In the genomic region with DNA sequence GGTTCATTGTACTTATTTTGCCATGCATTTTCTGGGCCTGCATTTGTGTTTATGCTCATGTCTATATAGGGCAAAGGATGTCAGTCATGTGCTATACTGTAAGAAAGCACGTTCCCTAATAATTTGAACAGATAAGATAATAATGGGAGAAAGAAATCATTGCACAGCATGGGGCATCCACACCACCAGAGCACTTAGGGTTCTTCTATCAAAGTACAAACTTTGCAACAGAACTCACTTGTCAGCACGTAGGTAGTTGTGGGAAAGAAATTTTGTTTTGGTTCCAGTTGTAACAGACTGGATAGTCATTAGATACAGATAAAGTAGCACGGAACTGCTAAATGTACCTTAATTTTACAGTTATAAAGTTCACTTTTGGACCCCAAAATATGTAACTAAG, we compare ENCODE assay signal across 17 cellular contexts. TPM values are rescaled to one million over a fixed set of nuclear protein-coding genes. Genes with fewer than 3 reads are reported as not detected.
DNase-seq lines count a peak whose midpoint lies in the region; ATAC-seq and TF ChIP-seq lines count a peak whose summit lies in the region.
"Had no signal": no experiment of that assay in that cellular context is flagged by ENCODE, and none has a peak within 500 bp of the region (broad histone marks: within the 10 kb centered on the region; RNA-seq: fewer than 3 reads in every experiment).

No MANE protein-coding gene starts in this region.

- ATAC-seq in CD4-positive, CD25-positive, alpha-beta regulatory T cell (ENCODE audit: low read depth in 2 of 2) = no peak
- ATAC-seq in activated T-helper 17 cell treated with anti-CD3 and anti-CD28 coated beads, Interleukin-2, amount 50 U/mL, for 72 hours (replicated peaks) = no peak
- ATAC-seq in naive B cell (ENCODE audit: low read depth in 2 of 2) = no peak
- ATAC-seq: activated CD8-positive, alpha-beta memory T cell treated with anti-CD3 and anti-CD28 coated beads, Interleukin-2, amount 10 ng/mL, durations not matched to agents 7 days and 5 days had no signal

- H3K36me3 Mint-ChIP-seq in CD4-positive, CD25-positive, alpha-beta regulatory T cell = peaks cover 38% of the 10 kb centered on the region
- H3K36me3 Mint-ChIP-seq in activated T-helper 17 cell treated with anti-CD3 and anti-CD28 coated beads, Interleukin-2, amount 50 U/mL, for 72 hours (ENCODE audit: low read depth) = peaks cover 100% of the 10 kb centered on the region
- H3K36me3 Mint-ChIP-seq in naive B cell = peaks cover under 1 to 14% of the 10 kb centered on the region in 2 donors
- H3K36me3 Mint-ChIP-seq in chondrocyte (ENCODE audit: low read depth) = peaks cover 17% of the 10 kb centered on the region

- no peak for TF ChIP-seq POLR2A in prostate gland (IDR thresholded peaks at IDR 0.05)

- no peaks in the 10 kb centered on the region for H3K9me3 ChIP-seq in A673 (ENCODE audit: low read depth, low read length, poor library complexity, severe bottlenecking)
- H3K9me3 ChIP-seq in CD4-positive, CD25-positive, alpha-beta regulatory T cell (ENCODE audit: control insufficient read depth in 2 of 2, low read length in 2 of 2) = no peaks in the 10 kb centered on the region
- no peaks in the 10 kb centered on the region for H3K9me3 ChIP-seq in prostate gland
- H3K9me3 ChIP-seq: ascending aorta, pancreas had no signal

- peak overlapping the region; percentile 12 for H3K27ac ChIP-seq in A673 (ENCODE audit: low read depth, low read length, poor library complexity, severe bottlenecking)
- H3K27ac ChIP-seq in CD4-positive, CD25-positive, alpha-beta regulatory T cell (ENCODE audit: insufficient read depth, low read length, poor library complexity, severe bottlenecking) = no peak overlapping the region
- H3K27ac ChIP-seq in prostate gland = no peak overlapping the region
- H3K27ac ChIP-seq: ascending aorta, coronary artery, WERI-Rb-1 had no signal

- H3K4me1 ChIP-seq in A673 (ENCODE audit: insufficient read depth, low read length, poor library complexity, severe bottlenecking) = peaks cover 31% of the 10 kb centered on the region
- H3K4me1 ChIP-seq in CD4-positive, CD25-positive, alpha-beta regulatory T cell (ENCODE audit: control insufficient read depth, insufficient read depth, low read length, poor library complexity, severe bottlenecking) = peaks cover 60% of the 10 kb centered on the region
- H3K4me1 ChIP-seq in prostate gland (replicated peaks) = no peaks in the 10 kb centered on the region

- TF ChIP-seq CTCF in A673 (conservative IDR thresholded peaks at IDR 0.05; ENCODE audit: low read depth, low read length) = no peak
- no peak for TF ChIP-seq CTCF in chondrocyte (IDR thresholded peaks at IDR 0.05)
- TF ChIP-seq CTCF in prostate gland (IDR thresholded peaks at IDR 0.05) = no peak

- BruUV-seq in A673 (replicated peaks; lab: Mats Ljungman, UMichigan) = no TSS peak

- peak overlapping the region in 1 of 3 donors; percentile 54 for H3K27ac Mint-ChIP-seq in CD4-positive, CD25-positive, alpha-beta regulatory T cell
- peak overlapping the region; percentile 5 for H3K27ac Mint-ChIP-seq in activated T-helper 17 cell treated with anti-CD3 and anti-CD28 coated beads, Interleukin-2, amount 50 U/mL, for 72 hours
- H3K27ac Mint-ChIP-seq in naive B cell (peak overlapping the region in 4 of 6 donors; percentile 47 to 89 (median 74)), chondrocyte (ENCODE audit: unreplicated experiment) (no peak overlapping the region)
- H3K27ac Mint-ChIP-seq: activated CD8-positive, alpha-beta memory T cell treated with anti-CD3 and anti-CD28 coated beads, Interleukin-2, amount 10 ng/mL, durations not matched to agents 7 days and 5 days had no signal

- H3K4me3 Mint-ChIP-seq in CD4-positive, CD25-positive, alpha-beta regulatory T cell = peak overlapping the region in 1 of 4 donors; percentile 59
- H3K4me3 Mint-ChIP-seq in activated T-helper 17 cell treated with anti-CD3 and anti-CD28 coated beads, Interleukin-2, amount 50 U/mL, for 72 hours = peak overlapping the region; percentile 96
- no peak overlapping the region for H3K4me3 Mint-ChIP-seq in naive B cell
- H3K4me3 Mint-ChIP-seq in chondrocyte (ENCODE audit: unreplicated experiment) = no peak overlapping the region
- H3K4me3 Mint-ChIP-seq: activated CD8-positive, alpha-beta memory T cell treated with anti-CD3 and anti-CD28 coated beads, Interleukin-2, amount 10 ng/mL, durations not matched to agents 7 days and 5 days had no signal

- H3K36me3 ChIP-seq in A673 (ENCODE audit: insufficient read depth, low read length, poor library complexity, severe bottlenecking) (peaks cover 67% of the 10 kb centered on the region), prostate gland (no peaks in the 10 kb centered on the region)
- H3K36me3 ChIP-seq in CD4-positive, CD25-positive, alpha-beta regulatory T cell (ENCODE audit: control insufficient read depth, insufficient read depth, low read length) = peaks cover 72% of the 10 kb centered on the region

- DNase-seq in A673 (ENCODE audit: low spot score) = no peak
- DNase-seq in CD4-positive, CD25-positive, alpha-beta regulatory T cell = no peak
- no peak for DNase-seq in naive B cell
- no peak for DNase-seq in chondrocyte (ENCODE audit: low spot score)
- no peak for DNase-seq in prostate gland (ENCODE audit: low spot score)
- no peak for DNase-seq in kidney tubule cell (ENCODE audit: low spot score)
- DNase-seq: DMS153; KG1; NCI-H1048; NCI-H510A treated with DMSO at 0.1 percent for 48 hours; stimulated activated CD4-positive, alpha-beta T cell treated with anti-CD3 and anti-CD28 coated beads, Interleukin-2, amount 100 ng/mL, for 24 hours; WERI-Rb-1 had no signal

- CTCF ChIA-PET in A673 (lab: Charles Lee) = no interaction called here

- intact Hi-C loops in A673 (cut with micrococcal nuclease; ENCODE audit: unreplicated experiment) = no loop called here
- intact Hi-C loops in prostate gland (cut with DNase I) = no loop called here

- H3K4me1 Mint-ChIP-seq in CD4-positive, CD25-positive, alpha-beta regulatory T cell = peaks cover 36 to 86% (median 63%) of the 10 kb centered on the region in 4 donors
- H3K4me1 Mint-ChIP-seq in activated T-helper 17 cell treated with anti-CD3 and anti-CD28 coated beads, Interleukin-2, amount 50 U/mL, for 72 hours = peaks cover 35% of the 10 kb centered on the region
- H3K4me1 Mint-ChIP-seq in naive B cell (peaks cover 28 to 68% (median 44%) of the 10 kb centered on the region in 3 donors), chondrocyte (ENCODE audit: low read depth) (peaks cover 29% of the 10 kb centered on the region)

- POLR2A ChIA-PET in A673 (lab: Charles Lee; ENCODE audit: low non-redundant PET) = no interaction called here

- H3K4me3 ChIP-seq in A673 (ENCODE audit: low read depth, low read length, poor library complexity, severe bottlenecking) (no peak overlapping the region), prostate gland (no peak overlapping the region)
- H3K4me3 ChIP-seq in CD4-positive, CD25-positive, alpha-beta regulatory T cell (ENCODE audit: low read depth, low read length) = peak overlapping the region; percentile 9
- H3K4me3 ChIP-seq: ascending aorta, coronary artery, pancreas had no signal

- no peaks in the 10 kb centered on the region for H3K27me3 Mint-ChIP-seq in CD4-positive, CD25-positive, alpha-beta regulatory T cell
- no peaks in the 10 kb centered on the region for H3K27me3 Mint-ChIP-seq in activated T-helper 17 cell treated with anti-CD3 and anti-CD28 coated beads, Interleukin-2, amount 50 U/mL, for 72 hours
- no peaks in the 10 kb centered on the region for H3K27me3 Mint-ChIP-seq in naive B cell
- H3K27me3 Mint-ChIP-seq in chondrocyte (ENCODE audit: low read depth) = no peaks in the 10 kb centered on the region
- H3K27me3 Mint-ChIP-seq: activated CD8-positive, alpha-beta memory T cell treated with anti-CD3 and anti-CD28 coated beads, Interleukin-2, amount 10 ng/mL, durations not matched to agents 7 days and 5 days had no signal

- H3K27me3 ChIP-seq in A673 (replicated peaks; ENCODE audit: insufficient read depth, low read depth, low read length, poor library complexity) (no peaks in the 10 kb centered on the region), prostate gland (replicated peaks; ENCODE audit: insufficient read depth) (no peaks in the 10 kb centered on the region)
- no peaks in the 10 kb centered on the region for H3K27me3 ChIP-seq in CD4-positive, CD25-positive, alpha-beta regulatory T cell (ENCODE audit: control insufficient read depth, insufficient read depth, low read length)
- H3K27me3 ChIP-seq: ascending aorta, pancreas had no signal

- no peaks in the 10 kb centered on the region for H3K9me3 Mint-ChIP-seq in CD4-positive, CD25-positive, alpha-beta regulatory T cell
- no peaks in the 10 kb centered on the region for H3K9me3 Mint-ChIP-seq in activated T-helper 17 cell treated with anti-CD3 and anti-CD28 coated beads, Interleukin-2, amount 50 U/mL, for 72 hours
- H3K9me3 Mint-ChIP-seq in naive B cell (no peaks in the 10 kb centered on the region), chondrocyte (ENCODE audit: low read depth) (no peaks in the 10 kb centered on the region)

- WGBS in prostate gland = 36% methylated on average over 3 of the region's 3 CpGs

RNA-seq across cellular contexts. Expression of a gene that starts 10.1 kb away (rescaled TPM):
- total RNA-seq in A673 (2021) (268 and 274 TPM in 2 replicates), chondrocyte (71.8 to 91.4 TPM (median 82.5 TPM) in 3 replicates), prostate gland (100 to 1,000 TPM in 1 of 2 donors, 10 to 100 TPM in 1; 92.9 to 103 TPM)
- 166 TPM for total RNA-seq in CD4-positive, CD25-positive, alpha-beta regulatory T cell
- 100 to 1,000 TPM; 166 to 177 (median 175) TPM for polyA plus RNA-seq in CD4-positive, CD25-positive, alpha-beta regulatory T cell
- total RNA-seq in activated T-helper 17 cell treated with anti-CD3 and anti-CD28 coated beads, Interleukin-2, amount 50 U/mL, for 72 hours = 100 to 1,000 TPM; 185 to 259 TPM
- 100 to 1,000 TPM; 198 to 315 (median 216) TPM for polyA plus RNA-seq in naive B cell (ENCODE audit: low read depth in 6 of 6)

RNA-seq across cellular contexts. Expression of a gene that starts 43.7 kb away (rescaled TPM):
- total RNA-seq in A673 (2021) (1.0 and 1.1 TPM in 2 replicates), chondrocyte (1.2 to 1.3 TPM (median 1.2 TPM) in 3 replicates), prostate gland (10 to 100 TPM in 1 of 2 donors, 1 to 10 TPM in 1; 5.4 to 11.2 TPM)
- 6.1 TPM for total RNA-seq in CD4-positive, CD25-positive, alpha-beta regulatory T cell
- polyA plus RNA-seq in CD4-positive, CD25-positive, alpha-beta regulatory T cell = 10 to 100 TPM; 19.8 to 50.0 (median 34.8) TPM
- 1 to 10 TPM in 1 of 2 donors, under 1 TPM in 1; 0.71 to 1.7 TPM for total RNA-seq in activated T-helper 17 cell treated with anti-CD3 and anti-CD28 coated beads, Interleukin-2, amount 50 U/mL, for 72 hours
- polyA plus RNA-seq in naive B cell (ENCODE audit: low read depth in 6 of 6) = 100 to 1,000 TPM; 654 to 887 (median 845) TPM
